ENCODE assay signal across 36 cellular contexts in genomic region chr16:19295393-19295792, GRCh38. TPM values are rescaled to one million over a fixed set of nuclear protein-coding genes. Genes with fewer than 3 reads are reported as not detected.
A peak's percentile ranks its signal among the peaks of the same experiment; 100 is the strongest.
DNase-seq lines count a peak whose midpoint lies in the region; ATAC-seq, FAIRE-seq and TF ChIP-seq lines count a peak whose summit lies in the region.
"Had no signal": no experiment of that assay in that cellular context is flagged by ENCODE, and none has a peak within 500 bp of the region (broad histone marks: within the 10 kb centered on the region; RNA-seq: fewer than 3 reads in every experiment).

No MANE protein-coding gene starts in this region.

- no peak for TF ChIP-seq CTCF in esophagus muscularis mucosa (IDR thresholded peaks at IDR 0.05)

- intact Hi-C loops in activated CD4-positive, alpha-beta memory T cell treated with anti-CD3 and anti-CD28 coated beads for 36 hours (cut with micrococcal nuclease) = loop anchor here (2.0 kb wide), 1 partner anchor 169 kb away; no protein-coding TSS in a partner anchor
- intact Hi-C loops in esophagus muscularis mucosa (cut with DNase I) = no loop called here

- H3K27me3 ChIP-seq in BLaER1 treated with 17β-estradiol and CSF1 and Interleukin-3, amounts not matched to agents 10 nM and 100 nM = no peaks in the 10 kb centered on the region
- H3K27me3 ChIP-seq in esophagus muscularis mucosa = no peaks in the 10 kb centered on the region
- H3K27me3 ChIP-seq: BE2C, esophagus squamous epithelium, foreskin keratinocyte, left lung, Peyer's patch, tibial nerve had no signal

- peak; percentile 40 for FAIRE-seq in GM12891 (lab: Jason Lieb, UNC)
- FAIRE-seq: H54, K562 had no signal

- no peak for ATAC-seq in HG03097 (IDR thresholded peaks at IDR 0.05; ENCODE audit: low FRiP score, unreplicated experiment)
- ATAC-seq: foreskin keratinocyte, K562, left lung had no signal

- H3K27ac Mint-ChIP-seq in activated CD4-positive, alpha-beta memory T cell treated with anti-CD3 and anti-CD28 coated beads for 36 hours = peak overlapping the region; percentile 76
- no peak overlapping the region for H3K27ac Mint-ChIP-seq in activated CD4-positive, alpha-beta memory T cell treated with anti-CD3 and anti-CD28 coated beads, Interleukin-2, amount 10 ng/mL, durations not matched to agents 7 days and 5 days

- POLR2A ChIA-PET in activated CD4-positive, alpha-beta memory T cell treated with anti-CD3 and anti-CD28 coated beads for 36 hours (lab: Charles Lee) = no interaction called here
- POLR2A ChIA-PET in activated CD4-positive, alpha-beta memory T cell treated with anti-CD3 and anti-CD28 coated beads, Interleukin-2, amount 10 ng/mL, durations not matched to agents 7 days and 5 days (lab: Charles Lee) = no interaction called here

- CTCF ChIA-PET in activated CD4-positive, alpha-beta memory T cell treated with anti-CD3 and anti-CD28 coated beads for 36 hours (lab: Charles Lee) = no interaction called here
- CTCF ChIA-PET in activated CD4-positive, alpha-beta memory T cell treated with anti-CD3 and anti-CD28 coated beads, Interleukin-2, amount 10 ng/mL, durations not matched to agents 7 days and 5 days (lab: Charles Lee) = no interaction called here

- H3K36me3 Mint-ChIP-seq in activated CD4-positive, alpha-beta memory T cell treated with anti-CD3 and anti-CD28 coated beads for 36 hours = no peaks in the 10 kb centered on the region
- no peaks in the 10 kb centered on the region for H3K36me3 Mint-ChIP-seq in activated CD4-positive, alpha-beta memory T cell treated with anti-CD3 and anti-CD28 coated beads, Interleukin-2, amount 10 ng/mL, durations not matched to agents 7 days and 5 days (ENCODE audit: low read depth)

- peak overlapping the region in 3 of 11 experiments; percentile 71 to 73 (median 72); a peak in 6 of 22 replicates for H3K9ac ChIP-seq in BLaER1 treated with 17β-estradiol and CSF1 and Interleukin-3, amounts not matched to agents 10 nM and 100 nM

- peaks cover 5 to 70% (median 23%) of the 10 kb centered on the region in 10 experiments; a peak in 15 of 20 replicates for H3K4me1 ChIP-seq in BLaER1 treated with 17β-estradiol and CSF1 and Interleukin-3, amounts not matched to agents 10 nM and 100 nM
- peaks cover 0 to 9% (median 3%) of the 10 kb centered on the region in 4 donors for H3K4me1 ChIP-seq in esophagus muscularis mucosa
- H3K4me1 ChIP-seq: BE2C, foreskin keratinocyte, left lung, tibial nerve had no signal

- H3K9me3 ChIP-seq in BLaER1 treated with 17β-estradiol and CSF1 and Interleukin-3, amounts not matched to agents 10 nM and 100 nM (replicated peaks in 1 of 11) = no peaks in the 10 kb centered on the region
- H3K9me3 ChIP-seq in esophagus muscularis mucosa = no peaks in the 10 kb centered on the region
- H3K9me3 ChIP-seq: BE2C, esophagus squamous epithelium, left lung, Peyer's patch, tibial nerve had no signal

- TF ChIP-seq POLR2A in GM12891 (IDR thresholded peaks at IDR 0.05; ENCODE audit: low read depth, low read length) = no peak
- no peak for TF ChIP-seq POLR2A in esophagus muscularis mucosa (IDR thresholded peaks at IDR 0.05; ENCODE audit: low read depth)

- TF ChIP-seq EP300 in esophagus muscularis mucosa (IDR thresholded peaks at IDR 0.05) = no peak

- H3K27me3 Mint-ChIP-seq in activated CD4-positive, alpha-beta memory T cell treated with anti-CD3 and anti-CD28 coated beads for 36 hours = peaks cover 10% of the 10 kb centered on the region
- H3K27me3 Mint-ChIP-seq in activated CD4-positive, alpha-beta memory T cell treated with anti-CD3 and anti-CD28 coated beads, Interleukin-2, amount 10 ng/mL, durations not matched to agents 7 days and 5 days = no peaks in the 10 kb centered on the region

- no peaks in the 10 kb centered on the region for H3K36me3 ChIP-seq in BLaER1 treated with 17β-estradiol and CSF1 and Interleukin-3, amounts not matched to agents 10 nM and 100 nM
- no peaks in the 10 kb centered on the region for H3K36me3 ChIP-seq in esophagus muscularis mucosa
- H3K36me3 ChIP-seq: BE2C, esophagus squamous epithelium, left lung, Peyer's patch, tibial nerve had no signal

- peaks cover 4% of the 10 kb centered on the region for H3K9me3 Mint-ChIP-seq in activated CD4-positive, alpha-beta memory T cell treated with anti-CD3 and anti-CD28 coated beads for 36 hours
- H3K9me3 Mint-ChIP-seq in activated CD4-positive, alpha-beta memory T cell treated with anti-CD3 and anti-CD28 coated beads, Interleukin-2, amount 10 ng/mL, durations not matched to agents 7 days and 5 days = no peaks in the 10 kb centered on the region
- H3K9me3 Mint-ChIP-seq: central memory CD8-positive, alpha-beta T cell; nephron progenitor cell had no signal

- peak overlapping the region in 8 of 11 experiments; percentile 43 to 92 (median 70); a peak in 11 of 22 replicates for H3K27ac ChIP-seq in BLaER1 treated with 17β-estradiol and CSF1 and Interleukin-3, amounts not matched to agents 10 nM and 100 nM
- H3K27ac ChIP-seq in cingulate gyrus (ENCODE audit: low read depth, low read length) = peak overlapping the region; percentile 69
- no peak overlapping the region for H3K27ac ChIP-seq in esophagus muscularis mucosa (replicated peaks in 1 of 4)
- H3K27ac ChIP-seq: esophagus squamous epithelium, foreskin keratinocyte, left lung, Peyer's patch, tibial nerve had no signal

- WGBS in esophagus muscularis mucosa = 50% methylated on average over 2 of the region's 2 CpGs

- peaks cover 28% of the 10 kb centered on the region for H3K4me1 Mint-ChIP-seq in activated CD4-positive, alpha-beta memory T cell treated with anti-CD3 and anti-CD28 coated beads for 36 hours (ENCODE audit: low read depth)
- peaks cover 13% of the 10 kb centered on the region for H3K4me1 Mint-ChIP-seq in activated CD4-positive, alpha-beta memory T cell treated with anti-CD3 and anti-CD28 coated beads, Interleukin-2, amount 10 ng/mL, durations not matched to agents 7 days and 5 days
- H3K4me1 Mint-ChIP-seq: central memory CD8-positive, alpha-beta T cell had no signal

- no peak overlapping the region for H3K4me3 ChIP-seq in BLaER1 treated with 17β-estradiol and CSF1 and Interleukin-3, amounts not matched to agents 10 nM and 100 nM
- no peak overlapping the region for H3K4me3 ChIP-seq in esophagus muscularis mucosa
- H3K4me3 ChIP-seq: esophagus squamous epithelium, K562, left lung, Peyer's patch, tibial nerve had no signal

- DNase-seq in activated CD4-positive, alpha-beta memory T cell treated with anti-CD3 and anti-CD28 coated beads for 36 hours = peak; percentile 48
- no peak for DNase-seq in activated CD4-positive, alpha-beta memory T cell treated with anti-CD3 and anti-CD28 coated beads, Interleukin-2, amount 10 ng/mL, durations not matched to agents 7 days and 5 days
- DNase-seq in GM12891 (ENCODE audit: insufficient read length, low spot score) (no peak), esophagus muscularis mucosa (ENCODE audit: extremely low spot score) (no peak), LoVo (ENCODE audit: low spot score) (no peak)
- DNase-seq: activated effector memory CD4-positive, alpha-beta T cell treated with anti-CD3 and anti-CD28 coated beads, Interleukin-2, amount 50 U/mL, for 16 hours; BE2C; COR-L47; dermis blood vessel endothelial cell; DMS53; esophagus squamous epithelium; foreskin keratinocyte; head of caudate nucleus; islet precursor cell; left lung; mesenchymal stem cell; NCI-H1092 treated with DMSO at 0.1 percent for 48 hours; NCI-H1694 treated with DMSO at 0.1 percent for 48 hours; NCI-H446; NCI-H774; nephron progenitor cell; Peyer's patch; SHP77 had no signal

- H3K4me2 ChIP-seq in BLaER1 treated with 17β-estradiol and CSF1 and Interleukin-3, amounts not matched to agents 10 nM and 100 nM = peak overlapping the region in 7 of 11 experiments; percentile 22 to 82 (median 66); a peak in 11 of 22 replicates

- no peaks in the 10 kb centered on the region for H4K20me1 ChIP-seq in BLaER1 treated with 17β-estradiol and CSF1 and Interleukin-3, amounts not matched to agents 10 nM and 100 nM

- H3K4me3 Mint-ChIP-seq in activated CD4-positive, alpha-beta memory T cell treated with anti-CD3 and anti-CD28 coated beads for 36 hours = no peak overlapping the region
- H3K4me3 Mint-ChIP-seq in activated CD4-positive, alpha-beta memory T cell treated with anti-CD3 and anti-CD28 coated beads, Interleukin-2, amount 10 ng/mL, durations not matched to agents 7 days and 5 days = no peak overlapping the region
- H3K4me3 Mint-ChIP-seq: central memory CD8-positive, alpha-beta T cell; nephron progenitor cell had no signal

TF ChIP-seq in GM12891, 5 proteins besides CTCF, POLR2A, EP300 and RAD21:
- TF ChIP-seq SPI1 (IDR thresholded peaks at IDR 0.05; ENCODE audit: low read depth, low read length) = no peak
- no peak for TF ChIP-seq POU2F2 (IDR thresholded peaks at IDR 0.05; ENCODE audit: low read depth, low read length)
- TF ChIP-seq PAX5 (IDR thresholded peaks at IDR 0.05; ENCODE audit: insufficient read depth, low read length, severe bottlenecking) = no peak
- TF ChIP-seq POLR2AphosphoS5 (IDR thresholded peaks at IDR 0.05; ENCODE audit: low read depth, low read length) = no peak
- no peak for TF ChIP-seq TAF1 (IDR thresholded peaks at IDR 0.05; ENCODE audit: low read depth, low read length)

RNA-seq across cellular contexts. Expression of gene CLEC19A, which starts 9.9 kb away (rescaled TPM):
- total RNA-seq in activated CD4-positive, alpha-beta memory T cell treated with anti-CD3 and anti-CD28 coated beads for 36 hours = not detected
- not detected for total RNA-seq in activated CD4-positive, alpha-beta memory T cell treated with anti-CD3 and anti-CD28 coated beads, Interleukin-2, amount 10 ng/mL, durations not matched to agents 7 days and 5 days
- polyA plus RNA-seq in GM12891 (2012; ENCODE audit: low read depth, missing spikeins) = 0.12 TPM
- total RNA-seq in esophagus muscularis mucosa = not detected
- total RNA-seq: A673; dermis blood vessel endothelial cell; esophagus squamous epithelium; foreskin keratinocyte; G401; HT1080; K562; MCF 10A; osteocyte; Peyer's patch; T-helper 2 cell treated with Interferon-gamma antibody and Interleukin-4, amounts not matched to agents 100 ng/mL and 5 ng/mL, for 36 hours; tibial nerve had no signal
- polyA plus RNA-seq: foreskin keratinocyte, K562 had no signal

Comparison
In these comparisons a context has a peak if more than half of its experiments do, and no peak if none do; other contexts are left out.
1. H3K27ac ChIP-seq: peak in BLaER1 treated with 17β-estradiol and CSF1 and Interleukin-3, amounts not matched to agents 10 nM and 100 nM (8 of 11) and cingulate gyrus (single experiment); none in esophagus muscularis mucosa (0 of 4).